ENCODE assay signal across 6 cellular contexts in the genomic region with DNA sequence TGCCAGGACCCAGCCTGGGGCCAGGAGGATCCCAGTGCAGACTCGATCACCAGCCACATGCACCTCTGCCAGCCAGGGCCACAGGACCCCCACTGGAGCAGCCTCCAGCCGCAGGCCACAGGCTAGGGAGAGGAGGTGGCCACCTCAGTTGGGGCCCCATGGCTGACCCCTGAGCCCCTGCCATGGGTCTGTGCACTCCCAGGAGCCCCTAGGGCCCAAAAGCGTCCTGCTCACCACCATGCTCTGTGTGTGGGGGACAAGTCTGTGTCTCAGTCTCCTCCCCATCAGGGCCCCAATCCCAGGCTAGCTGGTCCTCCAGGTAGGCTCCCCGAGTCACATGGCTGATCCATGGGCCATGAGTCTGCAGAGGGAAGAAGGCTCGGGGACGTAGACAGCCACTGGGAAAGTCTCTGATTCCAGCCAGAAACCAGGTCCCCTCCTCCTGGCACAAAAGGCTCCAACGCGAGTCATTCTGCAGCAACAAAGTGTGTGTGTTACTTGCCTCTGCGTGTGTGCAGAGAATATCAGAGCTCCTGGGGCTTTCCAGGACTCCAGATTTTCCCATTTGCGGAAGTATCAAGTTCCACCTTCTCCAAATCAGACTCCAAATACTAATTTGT. TPM values are rescaled to one million over a fixed set of nuclear protein-coding genes. Genes with fewer than 3 reads are reported as not detected.
A peak's percentile ranks its signal among the peaks of the same experiment; 100 is the strongest.
DNase-seq lines count a peak whose midpoint lies in the region; ATAC-seq and TF ChIP-seq lines count a peak whose summit lies in the region.

No MANE protein-coding gene starts in this region.

- peak overlapping the region in 1 of 2 donors; percentile 46 for H3K4me3 ChIP-seq in left lung

- DNase-seq in activated CD8-positive, alpha-beta memory T cell treated with anti-CD3 and anti-CD28 coated beads, Interleukin-2, amount 50 U/mL, for 48 hours, result peak; percentile 66
- peak in 1 of 2 donors; percentile 73 for DNase-seq in left lung

- peaks cover 8 to 38% of the 10 kb centered on the region in 2 donors for H3K4me1 ChIP-seq in left lung

- intact Hi-C loops in left lung (cut with DNase I), result no loop called here

- no peaks in the 10 kb centered on the region for H3K27me3 ChIP-seq in left lung

- no peaks in the 10 kb centered on the region for H3K36me3 ChIP-seq in left lung

- no peak for TF ChIP-seq CTCF in left lung (IDR thresholded peaks at IDR 0.05)

- H3K27ac ChIP-seq in left lung, result peak overlapping the region; percentile 87 to 92

- ATAC-seq in GM21723 (IDR thresholded peaks at IDR 0.05; ENCODE audit: unreplicated experiment) (peak; percentile 3), left lung (peak; percentile 6), HG03139 (IDR thresholded peaks at IDR 0.05; ENCODE audit: unreplicated experiment) (no peak), GM18520 (IDR thresholded peaks at IDR 0.05; ENCODE audit: unreplicated experiment) (no peak), HG03469 (IDR thresholded peaks at IDR 0.05; ENCODE audit: unreplicated experiment) (no peak)

- no peaks in the 10 kb centered on the region for H3K9me3 ChIP-seq in left lung

RNA-seq across cellular contexts. Expression of gene PRSS8, which starts 6.1 kb away (rescaled TPM):
- total RNA-seq in left lung, result 100 to 1,000 TPM in 1 of 2 donors, 10 to 100 TPM in 1; 61.2 to 129 TPM

RNA-seq across cellular contexts. Expression of gene PRSS36, which starts 8.3 kb away (rescaled TPM):
- total RNA-seq in left lung, result 1 to 10 TPM; 4.8 to 5.8 TPM

RNA-seq across cellular contexts. Expression of gene KAT8, which starts 24.1 kb away (rescaled TPM):
- 10 to 100 TPM; 49.8 to 55.0 TPM for total RNA-seq in left lung

RNA-seq across cellular contexts. Expression of gene BCKDK, which starts 33.4 kb away (rescaled TPM):
- total RNA-seq in left lung, result 10 to 100 TPM; 36.1 to 43.8 TPM

RNA-seq across cellular contexts. Expression of gene FUS, which starts 38.3 kb away (rescaled TPM):
- total RNA-seq in left lung, result 100 to 1,000 TPM; 180 to 259 TPM

Comparison
In these comparisons a context has a peak if more than half of its experiments do, and no peak if none do; other contexts are left out.
1. ATAC-seq: peak in GM21723 (single experiment) and left lung (single experiment); none in HG03139 (single experiment), GM18520 (single experiment) and HG03469 (single experiment).